8 cellular contexts compared by ENCODE assay signal in the genomic region with DNA sequence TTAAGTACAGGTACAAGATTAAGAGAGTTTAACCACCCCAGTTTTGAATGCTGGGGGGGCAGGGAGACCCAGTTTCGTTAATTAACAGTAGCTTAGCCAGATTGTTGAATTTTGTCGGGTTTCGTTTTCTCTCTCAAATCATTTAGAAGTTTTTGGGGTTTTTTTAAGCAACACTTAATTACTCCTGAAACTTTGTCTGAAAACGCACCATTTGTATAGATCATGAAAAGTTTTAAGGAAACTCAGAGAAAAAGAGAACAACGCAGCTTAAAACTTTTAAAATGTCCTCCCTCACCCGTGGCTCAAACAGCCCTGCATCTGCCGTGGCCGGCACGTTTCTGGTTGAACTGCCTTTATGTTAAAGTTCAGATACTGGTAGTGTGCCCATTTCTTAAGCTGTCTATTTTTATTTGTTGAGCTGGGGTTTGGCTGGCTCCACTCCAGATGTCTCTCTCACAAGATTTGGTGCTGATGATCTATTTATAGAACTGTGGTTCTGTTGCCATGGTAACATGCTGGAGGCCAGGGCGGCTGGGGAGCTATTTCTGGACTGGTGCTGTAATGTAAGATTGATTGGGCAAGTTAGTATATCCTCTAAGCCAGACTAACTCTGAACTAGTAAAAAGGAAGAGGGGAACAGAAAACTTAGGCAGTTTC. TPM values are rescaled to one million over a fixed set of nuclear protein-coding genes. Genes with fewer than 3 reads are reported as not detected.
DNase-seq lines count a peak whose midpoint lies in the region; ATAC-seq and TF ChIP-seq lines count a peak whose summit lies in the region.

No MANE protein-coding gene starts in this region.

- DNase-seq in COR-L47 (lab: John Stamatoyannopoulos, UW) (peak; percentile 58), NCI-H82 (lab: John Stamatoyannopoulos, UW) (peak; percentile 99), esophagus muscularis mucosa (ENCODE audit: extremely low spot score) (peak; percentile 96), thoracic aorta (ENCODE audit: low spot score) (peak; percentile 86)
- DNase-seq in activated CD8-positive, alpha-beta memory T cell treated with anti-CD3 and anti-CD28 coated beads, Interleukin-2, amount 50 U/mL, for 48 hours = peak; percentile 59
- DNase-seq in naive thymus-derived CD4-positive, alpha-beta T cell = peak; percentile 17 to 67 (median 40)

- H3K4me3 ChIP-seq in esophagus muscularis mucosa (peak overlapping the region; percentile 27 to 41 (median 37)), thoracic aorta (peak overlapping the region; percentile 52)
- H3K4me3 ChIP-seq in naive thymus-derived CD4-positive, alpha-beta T cell (ENCODE audit: low read length) = peak overlapping the region; percentile 8

- no peaks in the 10 kb centered on the region for H3K9me3 Mint-ChIP-seq in naive thymus-derived CD4-positive, alpha-beta T cell

- peak overlapping the region in 9 of 10 donors; percentile 54 to 85 (median 76) for H3K4me3 Mint-ChIP-seq in naive thymus-derived CD4-positive, alpha-beta T cell

- no peaks in the 10 kb centered on the region for H3K9me3 ChIP-seq in esophagus muscularis mucosa
- H3K9me3 ChIP-seq in naive thymus-derived CD4-positive, alpha-beta T cell (ENCODE audit: control insufficient read depth in 2 of 3, low read length in 3 of 3) = no peaks in the 10 kb centered on the region
- H3K9me3 ChIP-seq in thoracic aorta = no peaks in the 10 kb centered on the region

- peaks cover 29 to 71% (median 46%) of the 10 kb centered on the region in 7 donors for H3K4me1 Mint-ChIP-seq in naive thymus-derived CD4-positive, alpha-beta T cell

- intact Hi-C loops in esophagus muscularis mucosa (cut with DNase I) = no loop called here
- intact Hi-C loops in naive thymus-derived CD4-positive, alpha-beta T cell (cut with micrococcal nuclease) = loop anchor here (1.0 to 5.0 kb wide), 2 partner anchors 15 to 35 kb away; no protein-coding TSS in a partner anchor

- 2% methylated on average over 10 of the region's 10 CpGs for WGBS in esophagus muscularis mucosa

- H3K4me1 ChIP-seq in esophagus muscularis mucosa = peaks cover 51 to 67% (median 57%) of the 10 kb centered on the region in 4 donors
- H3K4me1 ChIP-seq in naive thymus-derived CD4-positive, alpha-beta T cell (ENCODE audit: control insufficient read depth in 2 of 2, insufficient read depth in 2 of 2, low read length in 2 of 2) = peaks cover 17 to 20% of the 10 kb centered on the region in 2 donors
- H3K4me1 ChIP-seq in thoracic aorta (ENCODE audit: control insufficient read depth in 1 of 2, low read depth in 2 of 2) = peaks cover 26 to 64% of the 10 kb centered on the region in 2 donors

- peak overlapping the region; percentile 78 to 82 (median 80) for H3K27ac ChIP-seq in esophagus muscularis mucosa (replicated peaks in 1 of 4)
- H3K27ac ChIP-seq in naive thymus-derived CD4-positive, alpha-beta T cell (ENCODE audit: low read depth, low read length) = peak overlapping the region; percentile 54
- H3K27ac ChIP-seq in thoracic aorta = peak overlapping the region; percentile 84 to 92

- peak overlapping the region; percentile 79 to 95 (median 87) for H3K27ac Mint-ChIP-seq in naive thymus-derived CD4-positive, alpha-beta T cell

- TF ChIP-seq POLR2A in esophagus muscularis mucosa (IDR thresholded peaks at IDR 0.05; ENCODE audit: low read depth) = no peak

- ATAC-seq in GM19351 (IDR thresholded peaks at IDR 0.05; ENCODE audit: unreplicated experiment) (peak; percentile 91), HG03432 (IDR thresholded peaks at IDR 0.05; ENCODE audit: unreplicated experiment) (peak; percentile 88), thoracic aorta (ENCODE audit: insufficient number of reproducible peaks, low FRiP score, low read depth) (peak; percentile 97)
- peak; percentile 80 for ATAC-seq in naive thymus-derived CD4-positive, alpha-beta T cell

- H3K36me3 ChIP-seq in esophagus muscularis mucosa = peaks cover 54 to 79% (median 72%) of the 10 kb centered on the region in 4 donors
- peaks cover 28 to 69% (median 58%) of the 10 kb centered on the region in 3 experiments for H3K36me3 ChIP-seq in naive thymus-derived CD4-positive, alpha-beta T cell (ENCODE audit: control insufficient read depth in 2 of 3, insufficient read depth in 3 of 3, low read length in 3 of 3)
- H3K36me3 ChIP-seq in thoracic aorta = peaks cover 55% of the 10 kb centered on the region

- peaks cover 0 to 78% (median 50%) of the 10 kb centered on the region in 5 donors for H3K36me3 Mint-ChIP-seq in naive thymus-derived CD4-positive, alpha-beta T cell

- no peaks in the 10 kb centered on the region for H3K27me3 ChIP-seq in esophagus muscularis mucosa
- H3K27me3 ChIP-seq in naive thymus-derived CD4-positive, alpha-beta T cell (ENCODE audit: control insufficient read depth in 2 of 2, insufficient read depth in 2 of 2, low read length in 2 of 2) = no peaks in the 10 kb centered on the region
- no peaks in the 10 kb centered on the region for H3K27me3 ChIP-seq in thoracic aorta (replicated peaks; ENCODE audit: insufficient read depth)

- H3K27me3 Mint-ChIP-seq in naive thymus-derived CD4-positive, alpha-beta T cell = no peaks in the 10 kb centered on the region

- CTCF ChIA-PET in naive thymus-derived CD4-positive, alpha-beta T cell (lab: Charles Lee) = no interaction called here

- POLR2A ChIA-PET in naive thymus-derived CD4-positive, alpha-beta T cell (lab: Charles Lee) = interaction anchor here (1.4 to 2.6 kb wide), 2 partner anchors 14 to 125 kb away, joined by 5 to 11 read pairs; a partner anchor contains a TSS

- TF ChIP-seq CTCF in esophagus muscularis mucosa (IDR thresholded peaks at IDR 0.05) (no peak), thoracic aorta (IDR thresholded peaks at IDR 0.05) (no peak)

- no peak for TF ChIP-seq EP300 in esophagus muscularis mucosa (IDR thresholded peaks at IDR 0.05)

RNA-seq across cellular contexts. Expression of a gene that starts 55.1 kb away (rescaled TPM):
- 100 to 1,000 TPM; 679 to 875 (median 782) TPM for total RNA-seq in esophagus muscularis mucosa
- total RNA-seq in naive thymus-derived CD4-positive, alpha-beta T cell = 100 to 1,000 TPM; 694 to 907 (median 775) TPM
- 100 to 1,000 TPM; 147 to 221 TPM for polyA plus RNA-seq in naive thymus-derived CD4-positive, alpha-beta T cell
- total RNA-seq in thoracic aorta = 100 to 1,000 TPM; 742 to 943 TPM

RNA-seq across cellular contexts. Expression of a gene that starts 56.9 kb away (rescaled TPM):
- total RNA-seq in esophagus muscularis mucosa (under 1 TPM in 3 of 4 donors, not detected in 1; 0.13 to 0.42 (median 0.23) TPM), thoracic aorta (under 1 TPM; 0.21 to 0.81 TPM)
- 1 to 10 TPM in 3 of 5 experiments, under 1 TPM in 2; 0.13 to 2.0 (median 1.5) TPM for total RNA-seq in naive thymus-derived CD4-positive, alpha-beta T cell
- polyA plus RNA-seq in naive thymus-derived CD4-positive, alpha-beta T cell = not detected

Comparison
In these comparisons a context has a peak if more than half of its experiments do, and no peak if none do; other contexts are left out.
1. Peak in every context shown above with its lines: DNase-seq, ATAC-seq, H3K4me3 ChIP-seq and H3K27ac ChIP-seq.
2. DNase-seq: peak in every context shown above with its lines; median percentile 99 in NCI-H82; 96 in esophagus muscularis mucosa; 86 in thoracic aorta; 59 in activated CD8-positive, alpha-beta memory T cell treated with anti-CD3 and anti-CD28 coated beads, Interleukin-2, amount 50 U/mL, for 48 hours; 58 in COR-L47; 40 in naive thymus-derived CD4-positive, alpha-beta T cell.